In genomic region chr2:70558195-70558808, GRCh38 we compare ENCODE assay signal across 24 cellular contexts. TPM values are rescaled to one million over a fixed set of nuclear protein-coding genes. Genes with fewer than 3 reads are reported as not detected.
"Had no signal": no experiment of that assay in that cellular context is flagged by ENCODE, and none has a peak within 500 bp of the region (broad histone marks: within the 10 kb centered on the region; RNA-seq: fewer than 3 reads in every experiment).

No MANE protein-coding gene starts in this region.

- ATAC-seq: activated CD8-positive, alpha-beta memory T cell treated with anti-CD3 and anti-CD28 coated beads, Interleukin-2, amount 10 ng/mL, durations not matched to agents 7 days and 5 days; activated naive CD8-positive, alpha-beta T cell treated with anti-CD3 and anti-CD28 coated beads, Interleukin-2, amount 50 U/mL, for 24 hours; activated T-helper 17 cell treated with anti-CD3 and anti-CD28 coated beads, Interleukin-2, amount 50 U/mL, for 72 hours; left lung had no signal

- H3K4me3 Mint-ChIP-seq: activated CD4-positive, alpha-beta memory T cell treated with anti-CD3 and anti-CD28 coated beads, Interleukin-2, amount 10 ng/mL, durations not matched to agents 7 days and 5 days; activated CD8-positive, alpha-beta memory T cell treated with anti-CD3 and anti-CD28 coated beads, Interleukin-2, amount 10 ng/mL, durations not matched to agents 7 days and 5 days; activated naive CD4-positive, alpha-beta T cell treated with anti-CD3 and anti-CD28 coated beads for 36 hours; activated naive CD8-positive, alpha-beta T cell treated with anti-CD3 and anti-CD28 coated beads, Interleukin-2, amount 50 U/mL, for 24 hours; activated T-helper 17 cell treated with anti-CD3 and anti-CD28 coated beads, Interleukin-2, amount 50 U/mL, for 72 hours; central memory CD8-positive, alpha-beta T cell; nephron progenitor cell had no signal

- H3K36me3 ChIP-seq: left lung had no signal

- H3K9me3 ChIP-seq: left lung had no signal

- H3K36me3 Mint-ChIP-seq: activated CD8-positive, alpha-beta memory T cell treated with anti-CD3 and anti-CD28 coated beads, Interleukin-2, amount 10 ng/mL, durations not matched to agents 7 days and 5 days had no signal

- DNase-seq: activated CD4-positive, alpha-beta memory T cell treated with anti-CD3 and anti-CD28 coated beads, Interleukin-2, amount 10 ng/mL, durations not matched to agents 7 days and 5 days; activated CD4-positive, alpha-beta T cell treated with anti-CD3 and anti-CD28 coated beads for 48 hours; activated CD4-positive, CD25-positive, alpha-beta regulatory T cell; activated CD8-positive, alpha-beta memory T cell treated with anti-CD3 and anti-CD28 coated beads, Interleukin-2, amount 10 ng/mL, durations not matched to agents 7 days and 5 days; activated naive CD4-positive, alpha-beta T cell treated with anti-CD3 and anti-CD28 coated beads for 36 hours; activated naive CD8-positive, alpha-beta T cell treated with anti-CD3 and anti-CD28 coated beads, Interleukin-2, amount 50 U/mL, for 24 hours; aorta; cortex of kidney; effector memory CD4-positive, alpha-beta T cell; foreskin fibroblast; glutamatergic neuron; kidney; left lung; midbrain; nephron progenitor cell; retina; stimulated activated CD4-positive, alpha-beta T cell treated with anti-CD3 and anti-CD28 coated beads, Interleukin-12 subunit alpha, Interleukin-12 subunit beta, amount 100 ng/mL, for 4 hours; stimulated activated CD4-positive, alpha-beta T cell treated with anti-CD3 and anti-CD28 coated beads, Interleukin-1b, Interleukin-23, amount 100 ng/mL, for 48 hours; stimulated activated CD8-positive, alpha-beta memory T cell treated with anti-CD3 and anti-CD28 coated beads, Interleukin-4, amount 100 ng/mL, for 48 hours; stimulated activated naive CD4-positive, alpha-beta T cell treated with Interleukin-2 at 50 U/mL for 16 hours; trophoblast cell had no signal

- H3K4me3 ChIP-seq: left lung had no signal

- H3K27ac ChIP-seq: left lung had no signal

- FAIRE-seq: kidney, TTC549 had no signal

- H3K27ac Mint-ChIP-seq: activated CD4-positive, alpha-beta memory T cell treated with anti-CD3 and anti-CD28 coated beads, Interleukin-2, amount 10 ng/mL, durations not matched to agents 7 days and 5 days; activated CD8-positive, alpha-beta memory T cell treated with anti-CD3 and anti-CD28 coated beads, Interleukin-2, amount 10 ng/mL, durations not matched to agents 7 days and 5 days; activated naive CD4-positive, alpha-beta T cell treated with anti-CD3 and anti-CD28 coated beads for 36 hours; activated naive CD8-positive, alpha-beta T cell treated with anti-CD3 and anti-CD28 coated beads, Interleukin-2, amount 50 U/mL, for 24 hours; activated T-helper 17 cell treated with anti-CD3 and anti-CD28 coated beads, Interleukin-2, amount 50 U/mL, for 72 hours had no signal

- H3K9me3 Mint-ChIP-seq: activated CD4-positive, alpha-beta memory T cell treated with anti-CD3 and anti-CD28 coated beads, Interleukin-2, amount 10 ng/mL, durations not matched to agents 7 days and 5 days; activated naive CD4-positive, alpha-beta T cell treated with anti-CD3 and anti-CD28 coated beads for 36 hours; activated naive CD8-positive, alpha-beta T cell treated with anti-CD3 and anti-CD28 coated beads, Interleukin-2, amount 50 U/mL, for 24 hours; activated T-helper 17 cell treated with anti-CD3 and anti-CD28 coated beads, Interleukin-2, amount 50 U/mL, for 72 hours; central memory CD8-positive, alpha-beta T cell; nephron progenitor cell had no signal

RNA-seq across cellular contexts. Expression of gene TGFA, which starts 4.7 kb away (rescaled TPM):
- total RNA-seq: activated CD4-positive, alpha-beta memory T cell treated with anti-CD3 and anti-CD28 coated beads, Interleukin-2, amount 10 ng/mL, durations not matched to agents 7 days and 5 days; activated CD8-positive, alpha-beta memory T cell treated with anti-CD3 and anti-CD28 coated beads, Interleukin-2, amount 10 ng/mL, durations not matched to agents 7 days and 5 days had no signal
